14 cellular contexts compared by ENCODE assay signal in the genomic region with DNA sequence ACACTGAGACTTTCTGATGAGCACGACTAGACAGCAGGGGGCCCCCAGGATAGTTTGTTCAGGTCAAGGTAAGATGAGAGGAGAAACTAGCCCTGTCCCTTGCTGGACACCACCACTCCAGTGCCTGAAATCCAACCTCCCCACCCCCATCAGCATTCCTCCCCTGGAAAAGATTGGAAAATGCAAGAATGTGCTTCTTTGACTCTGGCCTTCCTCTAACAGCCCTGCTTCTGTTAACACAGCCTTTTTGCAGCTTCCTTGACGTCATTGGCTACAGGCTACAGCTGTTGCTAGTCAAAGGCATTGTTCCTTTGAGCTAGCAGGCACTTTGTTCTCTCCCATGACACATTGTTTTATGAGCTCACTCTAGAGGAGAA. TPM values are rescaled to one million over a fixed set of nuclear protein-coding genes. Genes with fewer than 3 reads are reported as not detected.
DNase-seq lines count a peak whose midpoint lies in the region; TF ChIP-seq lines count a peak whose summit lies in the region.
"Had no signal": no experiment of that assay in that cellular context is flagged by ENCODE, and none has a peak within 500 bp of the region (broad histone marks: within the 10 kb centered on the region; RNA-seq: fewer than 3 reads in every experiment).

No MANE protein-coding gene starts in this region.

- no peak overlapping the region for H3T11ph ChIP-seq in H9 (ENCODE audit: low read length)

- H3K36me3 Mint-ChIP-seq in H9 (ENCODE audit: insufficient read depth in 1 of 3, low read depth in 3 of 3), result peaks cover 0 to 7% (median 0%) of the 10 kb centered on the region in 3 experiments; a peak in 3 of 7 replicates
- H3K36me3 Mint-ChIP-seq: stimulated activated effector memory CD8-positive, alpha-beta T cell treated with anti-CD3 and anti-CD28 coated beads, Interleukin-12 subunit alpha, Interleukin-12 subunit beta, amount 100 ng/mL, for 72 hours had no signal

- peaks cover 19% of the 10 kb centered on the region in 2 experiments for H3K4me1 Mint-ChIP-seq in H9
- H3K4me1 Mint-ChIP-seq: IgD-negative memory B cell had no signal

- no CpG with 5 or more reads among the region's 2 CpGs for whole genome bisulfite sequencing in H9 (ENCODE audit: extremely low coverage, insufficient read length, low lambda C conversion rate)

- no peak overlapping the region for H2BK120ac ChIP-seq in H9 (ENCODE audit: low read depth, low read length, poor library complexity, severe bottlenecking)

- intact Hi-C loops in head of caudate nucleus (cut with DNase I), result no loop called here

- H2BK5ac ChIP-seq in H9 (ENCODE audit: insufficient read length, low read length), result no peak overlapping the region

- no peak overlapping the region for H3K9ac ChIP-seq in H9 (ENCODE audit: extremely low read depth, insufficient read length, low read length)

- no peak overlapping the region for H3K4ac ChIP-seq in H9 (ENCODE audit: low read depth, low read length)

- H4K8ac ChIP-seq in H9 (replicated peaks; ENCODE audit: insufficient read length, low read depth, low read length), result no peak overlapping the region

- no peak overlapping the region for H2BK20ac ChIP-seq in H9 (ENCODE audit: low read depth, low read length, poor library complexity, severe bottlenecking)

- no peaks in the 10 kb centered on the region for H3K9me3 ChIP-seq in H9 (ENCODE audit: control insufficient read depth, low read depth, low read length)

- H2BK12ac ChIP-seq in H9 (ENCODE audit: insufficient read length, low read depth, low read length), result no peak overlapping the region

- H3K27me3 Mint-ChIP-seq in H9 (ENCODE audit: low read depth), result peaks cover 3% of the 10 kb centered on the region

- H4K91ac ChIP-seq in H9 (ENCODE audit: insufficient read length, low read depth, low read length), result no peak overlapping the region

- DNase-seq in H9 (peak; percentile 40), astrocyte of the hippocampus (ENCODE audit: low read depth, low spot score) (peak; percentile 45), head of caudate nucleus (peak in 32 of 42 donors; percentile 12 to 78 (median 44)), nucleus accumbens (lab: John Stamatoyannopoulos, UW) (peak in 38 of 56 donors; percentile 6 to 61 (median 36)), HuH-7 (ENCODE audit: low spot score) (no peak), retina (no peak), inferior parietal cortex (ENCODE audit: extremely low spot score) (no peak), NCI-H1092 treated with DMSO at 0.1 percent for 48 hours (lab: John Stamatoyannopoulos, UW) (no peak)
- DNase-seq: COR-L47; effector memory CD8-positive, alpha-beta T cell; NCI-H1694 treated with DMSO at 0.1 percent for 48 hours; OCI-M1 had no signal

- H3K9me3 Mint-ChIP-seq in H9, result peaks cover 0 to 3% of the 10 kb centered on the region in 2 experiments; a peak in 2 of 5 replicates
- H3K9me3 Mint-ChIP-seq: effector memory CD8-positive, alpha-beta T cell; stimulated activated effector memory CD8-positive, alpha-beta T cell treated with anti-CD3 and anti-CD28 coated beads, Interleukin-12 subunit alpha, Interleukin-12 subunit beta, amount 100 ng/mL, for 72 hours had no signal

- H3K27me3 ChIP-seq in H9 (ENCODE audit: insufficient read depth, low read length), result no peaks in the 10 kb centered on the region

- no peak overlapping the region for H2AK5ac ChIP-seq in H9 (ENCODE audit: insufficient read length, low read length)

- H3K27ac Mint-ChIP-seq in H9, result peak overlapping the region; percentile 0 to 74 (median 29); a peak in 3 of 7 replicates
- H3K27ac Mint-ChIP-seq: effector memory CD8-positive, alpha-beta T cell; IgD-negative memory B cell; stimulated activated effector memory CD8-positive, alpha-beta T cell treated with anti-CD3 and anti-CD28 coated beads, Interleukin-12 subunit alpha, Interleukin-12 subunit beta, amount 100 ng/mL, for 72 hours had no signal

- no peak overlapping the region for H3K4me3 Mint-ChIP-seq in H9
- H3K4me3 Mint-ChIP-seq: effector memory CD8-positive, alpha-beta T cell; IgD-negative memory B cell; stimulated activated effector memory CD8-positive, alpha-beta T cell treated with anti-CD3 and anti-CD28 coated beads, Interleukin-12 subunit alpha, Interleukin-12 subunit beta, amount 100 ng/mL, for 72 hours had no signal

- no peaks in the 10 kb centered on the region for H3K23me2 ChIP-seq in H9 (ENCODE audit: insufficient read length, low read depth, low read length, poor library complexity, severe bottlenecking)

- H2BK15ac ChIP-seq in H9 (ENCODE audit: low read depth, low read length), result no peak overlapping the region

- no peak overlapping the region for H3K27ac ChIP-seq in H9 (ENCODE audit: insufficient read length, low read depth, low read length)

- no peaks in the 10 kb centered on the region for H3K79me2 ChIP-seq in H9 (ENCODE audit: insufficient read depth, low read length)

- H4K5ac ChIP-seq in H9 (ENCODE audit: insufficient read length, low read depth, low read length), result no peak overlapping the region

- H4K20me1 ChIP-seq in H9 (ENCODE audit: control insufficient read depth, insufficient read depth, insufficient read length), result no peaks in the 10 kb centered on the region

- H3K14ac ChIP-seq in H9 (ENCODE audit: insufficient read depth, low read length), result no peak overlapping the region

- H3K4me2 ChIP-seq in H9 (ENCODE audit: insufficient read depth, insufficient read length, low read length), result no peak overlapping the region

- no peak overlapping the region for H2AFZ ChIP-seq in H9 (ENCODE audit: low read length)

- H3K56ac ChIP-seq in H9 (ENCODE audit: insufficient read length, low read depth, low read length), result no peak overlapping the region

- H3K18ac ChIP-seq in H9 (ENCODE audit: insufficient read length, low read depth, low read length), result no peak overlapping the region

- TF ChIP-seq CTCF in H9 (conservative IDR thresholded peaks at IDR 0.05), result no peak

- no peak overlapping the region for H3K23ac ChIP-seq in H9 (ENCODE audit: insufficient read length, low read depth, low read length)

- H3K79me1 ChIP-seq in H9 (ENCODE audit: insufficient read depth, low read depth, low read length, poor library complexity, severe bottlenecking), result no peaks in the 10 kb centered on the region

- peaks cover 5% of the 10 kb centered on the region; the same call in 1 of the 2 replicates for H3K4me1 ChIP-seq in H9 (ENCODE audit: insufficient read depth, low read length)

RNA-seq across cellular contexts. Expression of a gene that starts 20.1 kb away (rescaled TPM):
- 27.3 and 28.5 TPM in 2 replicates for total RNA-seq in H9 (2021)

Comparison
In these comparisons a context has a peak if more than half of its experiments do, and no peak if none do; other contexts are left out.
1. DNase-seq: peak in H9 (single experiment), astrocyte of the hippocampus (single experiment), head of caudate nucleus (32 of 42) and nucleus accumbens (38 of 56); none in HuH-7 (single experiment), retina (single experiment), inferior parietal cortex (single experiment) and NCI-H1092 treated with DMSO at 0.1 percent for 48 hours (single experiment).